1 cellular context compared by ENCODE assay signal in the genomic region with DNA sequence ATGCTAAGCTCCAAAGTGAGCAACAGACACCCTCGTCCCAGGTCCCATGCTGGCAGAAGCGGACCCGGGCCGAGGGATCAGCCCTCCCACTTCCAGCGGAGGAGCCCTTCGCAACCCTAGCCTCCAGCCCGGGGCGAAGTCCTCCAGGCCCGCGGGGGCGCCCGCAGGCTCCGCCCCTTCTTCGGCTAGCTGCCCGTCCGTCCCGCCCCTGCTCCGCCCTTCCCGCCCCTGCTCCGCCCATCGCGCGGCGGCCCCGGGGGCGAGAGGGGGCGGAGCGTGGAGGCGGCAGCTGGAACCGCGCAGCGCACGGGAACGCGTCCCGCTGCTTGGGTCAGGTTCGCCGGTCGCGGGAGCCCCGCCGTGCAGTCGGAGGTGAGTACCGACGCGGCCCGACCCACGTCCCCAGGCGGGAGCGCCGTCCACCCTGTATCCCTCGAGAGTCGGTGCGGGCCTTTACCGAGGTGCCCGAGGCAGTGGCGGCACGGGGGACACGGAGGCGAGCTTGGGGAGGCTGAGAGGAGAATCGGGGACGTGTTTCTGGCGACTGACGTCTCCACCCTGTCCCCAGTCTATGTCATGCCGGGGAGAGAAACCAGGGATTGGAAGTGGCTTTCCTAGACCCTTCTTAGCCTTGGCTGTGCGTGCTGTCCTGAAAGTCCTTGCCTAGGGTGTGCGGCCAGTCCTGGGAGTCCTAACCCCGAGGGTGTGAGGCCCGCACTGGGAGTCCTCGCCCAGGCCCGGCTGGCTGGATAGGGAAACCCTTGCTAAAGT.
TF ChIP-seq lines count a peak whose summit lies in the region.

A gene (plus strand): TSS at position 280 of the 771 bp plus-strand sequence. CDS start 20,864 bp downstream, outside the sequence.

TF ChIP-seq in K562, 482 proteins besides CTCF, POLR2A, EP300 and RAD21 (continued from another document and continues in another):
- TF ChIP-seq, protein P1, sequence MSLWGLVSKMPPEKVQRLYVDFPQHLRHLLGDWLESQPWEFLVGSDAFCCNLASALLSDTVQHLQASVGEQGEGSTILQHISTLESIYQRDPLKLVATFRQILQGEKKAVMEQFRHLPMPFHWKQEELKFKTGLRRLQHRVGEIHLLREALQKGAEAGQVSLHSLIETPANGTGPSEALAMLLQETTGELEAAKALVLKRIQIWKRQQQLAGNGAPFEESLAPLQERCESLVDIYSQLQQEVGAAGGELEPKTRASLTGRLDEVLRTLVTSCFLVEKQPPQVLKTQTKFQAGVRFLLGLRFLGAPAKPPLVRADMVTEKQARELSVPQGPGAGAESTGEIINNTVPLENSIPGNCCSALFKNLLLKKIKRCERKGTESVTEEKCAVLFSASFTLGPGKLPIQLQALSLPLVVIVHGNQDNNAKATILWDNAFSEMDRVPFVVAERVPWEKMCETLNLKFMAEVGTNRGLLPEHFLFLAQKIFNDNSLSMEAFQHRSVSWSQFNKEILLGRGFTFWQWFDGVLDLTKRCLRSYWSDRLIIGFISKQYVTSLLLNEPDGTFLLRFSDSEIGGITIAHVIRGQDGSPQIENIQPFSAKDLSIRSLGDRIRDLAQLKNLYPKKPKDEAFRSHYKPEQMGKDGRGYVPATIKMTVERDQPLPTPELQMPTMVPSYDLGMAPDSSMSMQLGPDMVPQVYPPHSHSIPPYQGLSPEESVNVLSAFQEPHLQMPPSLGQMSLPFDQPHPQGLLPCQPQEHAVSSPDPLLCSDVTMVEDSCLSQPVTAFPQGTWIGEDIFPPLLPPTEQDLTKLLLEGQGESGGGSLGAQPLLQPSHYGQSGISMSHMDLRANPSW (CRISPR knock-in tag; IDR thresholded peaks at IDR 0.05) = no peak
- peak; percentile 67; the same call in 1 of the 2 replicates for TF ChIP-seq MTA3 (IDR thresholded peaks at IDR 0.05; ENCODE audit: borderline replicate concordance)
- TF ChIP-seq MYNN (IDR thresholded peaks at IDR 0.05) = no peak
- TF ChIP-seq MYNN (CRISPR knock-in tag; IDR thresholded peaks at IDR 0.05) = no peak
- no peak for TF ChIP-seq MCM3 (IDR thresholded peaks at IDR 0.05)
- no peak for TF ChIP-seq HNRNPUL1 (IDR thresholded peaks at IDR 0.05; ENCODE audit: low read length)
- peak; percentile 83 for TF ChIP-seq CXXC5 (CRISPR knock-in tag; IDR thresholded peaks at IDR 0.05)
- TF ChIP-seq, protein P2, sequence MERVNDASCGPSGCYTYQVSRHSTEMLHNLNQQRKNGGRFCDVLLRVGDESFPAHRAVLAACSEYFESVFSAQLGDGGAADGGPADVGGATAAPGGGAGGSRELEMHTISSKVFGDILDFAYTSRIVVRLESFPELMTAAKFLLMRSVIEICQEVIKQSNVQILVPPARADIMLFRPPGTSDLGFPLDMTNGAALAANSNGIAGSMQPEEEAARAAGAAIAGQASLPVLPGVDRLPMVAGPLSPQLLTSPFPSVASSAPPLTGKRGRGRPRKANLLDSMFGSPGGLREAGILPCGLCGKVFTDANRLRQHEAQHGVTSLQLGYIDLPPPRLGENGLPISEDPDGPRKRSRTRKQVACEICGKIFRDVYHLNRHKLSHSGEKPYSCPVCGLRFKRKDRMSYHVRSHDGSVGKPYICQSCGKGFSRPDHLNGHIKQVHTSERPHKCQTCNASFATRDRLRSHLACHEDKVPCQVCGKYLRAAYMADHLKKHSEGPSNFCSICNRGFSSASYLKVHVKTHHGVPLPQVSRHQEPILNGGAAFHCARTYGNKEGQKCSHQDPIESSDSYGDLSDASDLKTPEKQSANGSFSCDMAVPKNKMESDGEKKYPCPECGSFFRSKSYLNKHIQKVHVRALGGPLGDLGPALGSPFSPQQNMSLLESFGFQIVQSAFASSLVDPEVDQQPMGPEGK (CRISPR knock-in tag; IDR thresholded peaks at IDR 0.05; ENCODE audit: borderline replicate concordance) = no peak
- TF ChIP-seq, protein P3, sequence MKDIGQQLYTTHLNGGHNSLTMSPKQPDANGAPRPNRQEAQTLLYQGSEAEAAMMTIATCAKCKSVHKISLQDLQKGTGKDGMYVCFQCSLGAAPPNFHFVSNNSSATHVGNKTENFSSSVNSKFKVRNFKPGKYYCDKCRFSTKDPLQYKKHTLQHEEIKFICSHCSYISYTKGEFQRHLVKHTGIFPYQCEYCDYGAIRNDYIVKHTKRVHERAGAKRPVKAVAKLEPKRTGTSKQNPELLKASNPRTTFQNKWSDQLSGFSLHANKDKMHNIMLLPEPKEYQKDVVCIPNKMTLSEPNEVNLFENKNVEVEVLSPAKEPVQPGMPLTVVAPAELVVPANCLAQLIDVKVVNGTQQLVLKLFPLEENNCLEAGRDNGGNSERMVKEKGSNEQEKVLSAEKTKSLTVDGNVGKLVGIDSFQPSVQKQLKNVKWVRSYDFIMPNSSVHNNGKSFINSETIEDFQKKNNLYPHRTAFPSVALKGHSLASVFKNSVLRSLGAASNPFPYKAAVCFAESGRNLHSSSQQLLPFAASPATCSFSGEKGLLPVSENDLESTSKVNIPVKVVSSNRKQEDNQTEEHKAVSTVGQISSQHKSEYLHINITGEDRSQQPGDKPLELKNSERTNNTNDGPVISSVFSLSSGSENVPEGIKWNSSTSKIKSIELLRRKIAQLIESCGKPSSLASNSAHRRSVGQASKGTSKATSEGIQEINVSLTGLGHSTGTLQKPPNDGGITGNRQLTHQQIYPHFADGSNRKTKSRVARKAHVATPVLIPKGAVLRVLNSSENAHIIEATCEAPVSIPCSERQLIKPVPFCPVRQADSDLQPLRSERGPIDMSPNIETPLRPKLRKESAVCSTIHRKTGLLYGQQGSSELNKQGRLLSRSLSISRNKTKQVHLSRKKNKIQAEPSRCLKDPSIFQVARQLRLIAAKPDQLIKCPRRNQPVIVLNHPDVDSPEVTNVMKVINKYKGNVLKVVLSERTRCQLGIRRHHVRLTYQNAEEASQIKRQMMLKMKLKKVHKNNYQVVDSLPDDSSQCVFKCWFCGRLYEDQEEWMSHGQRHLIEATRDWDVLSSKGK (CRISPR knock-in tag; IDR thresholded peaks at IDR 0.05) = no peak
- TF ChIP-seq, protein P4, sequence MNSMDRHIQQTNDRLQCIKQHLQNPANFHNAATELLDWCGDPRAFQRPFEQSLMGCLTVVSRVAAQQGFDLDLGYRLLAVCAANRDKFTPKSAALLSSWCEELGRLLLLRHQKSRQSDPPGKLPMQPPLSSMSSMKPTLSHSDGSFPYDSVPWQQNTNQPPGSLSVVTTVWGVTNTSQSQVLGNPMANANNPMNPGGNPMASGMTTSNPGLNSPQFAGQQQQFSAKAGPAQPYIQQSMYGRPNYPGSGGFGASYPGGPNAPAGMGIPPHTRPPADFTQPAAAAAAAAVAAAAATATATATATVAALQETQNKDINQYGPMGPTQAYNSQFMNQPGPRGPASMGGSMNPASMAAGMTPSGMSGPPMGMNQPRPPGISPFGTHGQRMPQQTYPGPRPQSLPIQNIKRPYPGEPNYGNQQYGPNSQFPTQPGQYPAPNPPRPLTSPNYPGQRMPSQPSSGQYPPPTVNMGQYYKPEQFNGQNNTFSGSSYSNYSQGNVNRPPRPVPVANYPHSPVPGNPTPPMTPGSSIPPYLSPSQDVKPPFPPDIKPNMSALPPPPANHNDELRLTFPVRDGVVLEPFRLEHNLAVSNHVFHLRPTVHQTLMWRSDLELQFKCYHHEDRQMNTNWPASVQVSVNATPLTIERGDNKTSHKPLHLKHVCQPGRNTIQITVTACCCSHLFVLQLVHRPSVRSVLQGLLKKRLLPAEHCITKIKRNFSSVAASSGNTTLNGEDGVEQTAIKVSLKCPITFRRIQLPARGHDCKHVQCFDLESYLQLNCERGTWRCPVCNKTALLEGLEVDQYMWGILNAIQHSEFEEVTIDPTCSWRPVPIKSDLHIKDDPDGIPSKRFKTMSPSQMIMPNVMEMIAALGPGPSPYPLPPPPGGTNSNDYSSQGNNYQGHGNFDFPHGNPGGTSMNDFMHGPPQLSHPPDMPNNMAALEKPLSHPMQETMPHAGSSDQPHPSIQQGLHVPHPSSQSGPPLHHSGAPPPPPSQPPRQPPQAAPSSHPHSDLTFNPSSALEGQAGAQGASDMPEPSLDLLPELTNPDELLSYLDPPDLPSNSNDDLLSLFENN (IDR thresholded peaks at IDR 0.05; ENCODE audit: low read depth in 2 of 2, low read length in 2 of 2) = no peak
- TF ChIP-seq ETV1 (tag; conservative IDR thresholded peaks at IDR 0.05; ENCODE audit: low read depth) = no peak
- no peak for TF ChIP-seq ZNF140 (CRISPR knock-in tag; IDR thresholded peaks at IDR 0.05)
- TF ChIP-seq ELF1 (tag; IDR thresholded peaks at IDR 0.05) = no peak
- TF ChIP-seq SP2 (IDR thresholded peaks at IDR 0.05; ENCODE audit: extremely low read depth, low read depth, low read length, poor library complexity, severe bottlenecking) = peak; percentile 40
- TF ChIP-seq NFRKB (IDR thresholded peaks at IDR 0.05; ENCODE audit: low read depth) = no peak
- TF ChIP-seq XRCC3 (IDR thresholded peaks at IDR 0.05) = no peak
- no peak for TF ChIP-seq NCOA2 (IDR thresholded peaks at IDR 0.05; ENCODE audit: partially characterized antibody in 2 of 2)
- TF ChIP-seq, protein P5, sequence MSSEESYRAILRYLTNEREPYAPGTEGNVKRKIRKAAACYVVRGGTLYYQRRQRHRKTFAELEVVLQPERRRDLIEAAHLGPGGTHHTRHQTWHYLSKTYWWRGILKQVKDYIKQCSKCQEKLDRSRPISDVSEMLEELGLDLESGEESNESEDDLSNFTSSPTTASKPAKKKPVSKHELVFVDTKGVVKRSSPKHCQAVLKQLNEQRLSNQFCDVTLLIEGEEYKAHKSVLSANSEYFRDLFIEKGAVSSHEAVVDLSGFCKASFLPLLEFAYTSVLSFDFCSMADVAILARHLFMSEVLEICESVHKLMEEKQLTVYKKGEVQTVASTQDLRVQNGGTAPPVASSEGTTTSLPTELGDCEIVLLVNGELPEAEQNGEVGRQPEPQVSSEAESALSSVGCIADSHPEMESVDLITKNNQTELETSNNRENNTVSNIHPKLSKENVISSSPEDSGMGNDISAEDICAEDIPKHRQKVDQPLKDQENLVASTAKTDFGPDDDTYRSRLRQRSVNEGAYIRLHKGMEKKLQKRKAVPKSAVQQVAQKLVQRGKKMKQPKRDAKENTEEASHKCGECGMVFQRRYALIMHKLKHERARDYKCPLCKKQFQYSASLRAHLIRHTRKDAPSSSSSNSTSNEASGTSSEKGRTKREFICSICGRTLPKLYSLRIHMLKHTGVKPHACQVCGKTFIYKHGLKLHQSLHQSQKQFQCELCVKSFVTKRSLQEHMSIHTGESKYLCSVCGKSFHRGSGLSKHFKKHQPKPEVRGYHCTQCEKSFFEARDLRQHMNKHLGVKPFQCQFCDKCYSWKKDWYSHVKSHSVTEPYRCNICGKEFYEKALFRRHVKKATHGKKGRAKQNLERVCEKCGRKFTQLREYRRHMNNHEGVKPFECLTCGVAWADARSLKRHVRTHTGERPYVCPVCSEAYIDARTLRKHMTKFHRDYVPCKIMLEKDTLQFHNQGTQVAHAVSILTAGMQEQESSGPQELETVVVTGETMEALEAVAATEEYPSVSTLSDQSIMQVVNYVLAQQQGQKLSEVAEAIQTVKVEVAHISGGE (CRISPR knock-in tag; IDR thresholded peaks at IDR 0.05) = no peak
- TF ChIP-seq, protein P6, sequence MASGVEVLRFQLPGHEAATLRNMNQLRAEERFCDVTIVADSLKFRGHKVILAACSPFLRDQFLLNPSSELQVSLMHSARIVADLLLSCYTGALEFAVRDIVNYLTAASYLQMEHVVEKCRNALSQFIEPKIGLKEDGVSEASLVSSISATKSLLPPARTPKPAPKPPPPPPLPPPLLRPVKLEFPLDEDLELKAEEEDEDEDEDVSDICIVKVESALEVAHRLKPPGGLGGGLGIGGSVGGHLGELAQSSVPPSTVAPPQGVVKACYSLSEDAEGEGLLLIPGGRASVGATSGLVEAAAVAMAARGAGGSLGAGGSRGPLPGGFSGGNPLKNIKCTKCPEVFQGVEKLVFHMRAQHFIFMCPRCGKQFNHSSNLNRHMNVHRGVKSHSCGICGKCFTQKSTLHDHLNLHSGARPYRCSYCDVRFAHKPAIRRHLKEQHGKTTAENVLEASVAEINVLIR (CRISPR knock-in tag; IDR thresholded peaks at IDR 0.05) = no peak
- TF ChIP-seq PYGO2 (tag; IDR thresholded peaks at IDR 0.05) = no peak
- TF ChIP-seq ZBTB1 (CRISPR knock-in tag; IDR thresholded peaks at IDR 0.05; ENCODE audit: borderline replicate concordance, low read depth) = peak; percentile 60; the same call in 1 of the 2 replicates
- TF ChIP-seq ZNF224 (CRISPR knock-in tag; IDR thresholded peaks at IDR 0.05) = no peak
- no peak for TF ChIP-seq MAFK (IDR thresholded peaks at IDR 0.05; ENCODE audit: low read length)
- TF ChIP-seq, protein P7, sequence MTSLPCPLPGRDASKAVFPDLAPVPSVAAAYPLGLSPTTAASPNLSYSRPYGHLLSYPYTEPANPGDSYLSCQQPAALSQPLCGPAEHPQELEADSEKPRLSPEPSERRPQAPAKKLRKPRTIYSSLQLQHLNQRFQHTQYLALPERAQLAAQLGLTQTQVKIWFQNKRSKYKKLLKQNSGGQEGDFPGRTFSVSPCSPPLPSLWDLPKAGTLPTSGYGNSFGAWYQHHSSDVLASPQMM (CRISPR knock-in tag; IDR thresholded peaks at IDR 0.05) = no peak
- no peak for TF ChIP-seq GTF2F1 (IDR thresholded peaks at IDR 0.05; ENCODE audit: low read depth, low read length)
- TF ChIP-seq SIN3B (IDR thresholded peaks at IDR 0.05; ENCODE audit: low read depth) = no peak
- no peak for TF ChIP-seq ZNF77 (CRISPR knock-in tag; IDR thresholded peaks at IDR 0.05)
- TF ChIP-seq, protein P8, sequence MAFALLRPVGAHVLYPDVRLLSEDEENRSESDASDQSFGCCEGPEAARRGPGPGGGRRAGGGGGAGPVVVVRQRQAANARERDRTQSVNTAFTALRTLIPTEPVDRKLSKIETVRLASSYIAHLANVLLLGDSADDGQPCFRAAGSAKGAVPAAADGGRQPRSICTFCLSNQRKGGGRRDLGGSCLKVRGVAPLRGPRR (CRISPR knock-in tag; IDR thresholded peaks at IDR 0.05) = no peak
- TF ChIP-seq, protein P9, sequence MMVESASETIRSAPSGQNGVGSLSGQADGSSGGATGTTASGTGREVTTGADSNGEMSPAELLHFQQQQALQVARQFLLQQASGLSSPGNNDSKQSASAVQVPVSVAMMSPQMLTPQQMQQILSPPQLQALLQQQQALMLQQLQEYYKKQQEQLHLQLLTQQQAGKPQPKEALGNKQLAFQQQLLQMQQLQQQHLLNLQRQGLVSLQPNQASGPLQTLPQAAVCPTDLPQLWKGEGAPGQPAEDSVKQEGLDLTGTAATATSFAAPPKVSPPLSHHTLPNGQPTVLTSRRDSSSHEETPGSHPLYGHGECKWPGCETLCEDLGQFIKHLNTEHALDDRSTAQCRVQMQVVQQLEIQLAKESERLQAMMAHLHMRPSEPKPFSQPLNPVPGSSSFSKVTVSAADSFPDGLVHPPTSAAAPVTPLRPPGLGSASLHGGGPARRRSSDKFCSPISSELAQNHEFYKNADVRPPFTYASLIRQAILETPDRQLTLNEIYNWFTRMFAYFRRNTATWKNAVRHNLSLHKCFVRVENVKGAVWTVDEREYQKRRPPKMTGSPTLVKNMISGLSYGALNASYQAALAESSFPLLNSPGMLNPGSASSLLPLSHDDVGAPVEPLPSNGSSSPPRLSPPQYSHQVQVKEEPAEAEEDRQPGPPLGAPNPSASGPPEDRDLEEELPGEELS (CRISPR knock-in tag; IDR thresholded peaks at IDR 0.05; ENCODE audit: borderline replicate concordance) = no peak
- no peak for TF ChIP-seq GTF2E2 (tag; IDR thresholded peaks at IDR 0.05)
- no peak for TF ChIP-seq DMBX1 (CRISPR knock-in tag; IDR thresholded peaks at IDR 0.05; ENCODE audit: borderline replicate concordance)
- no peak for TF ChIP-seq PHB (CRISPR knock-in tag; IDR thresholded peaks at IDR 0.05)
- no peak for TF ChIP-seq GATA2 (CRISPR knock-in tag; IDR thresholded peaks at IDR 0.05)
- TF ChIP-seq ZNF384 (IDR thresholded peaks at IDR 0.05; ENCODE audit: low read depth, low read length) = no peak
- no peak for TF ChIP-seq TCFL5 (CRISPR knock-in tag; conservative IDR thresholded peaks at IDR 0.05)
